ENCODE assay signal across 9 cellular contexts in genomic region chr7:34991938-34992840, GRCh38. TPM values are rescaled to one million over a fixed set of nuclear protein-coding genes. Genes with fewer than 3 reads are reported as not detected.
DNase-seq lines count a peak whose midpoint lies in the region; ATAC-seq and TF ChIP-seq lines count a peak whose summit lies in the region.
"Had no signal": no experiment of that assay in that cellular context is flagged by ENCODE, and none has a peak within 500 bp of the region (broad histone marks: within the 10 kb centered on the region; RNA-seq: fewer than 3 reads in every experiment).

No MANE protein-coding gene starts in this region.

- peaks cover 3% of the 10 kb centered on the region for H3K4me1 ChIP-seq in foreskin keratinocyte
- H3K4me1 ChIP-seq: thyroid gland had no signal

- H3K9me3 Mint-ChIP-seq in stimulated activated naive CD8-positive, alpha-beta T cell treated with anti-CD3 and anti-CD28 coated beads, Interleukin-15, Interleukin-2, amounts not matched to agents 100 ng/mL and 50 ng/mL, for 24 hours = no peaks in the 10 kb centered on the region

- H3K27me3 ChIP-seq in foreskin keratinocyte = no peaks in the 10 kb centered on the region
- H3K27me3 ChIP-seq: thyroid gland had no signal

- H3K4me1 Mint-ChIP-seq in stimulated activated naive CD8-positive, alpha-beta T cell treated with anti-CD3 and anti-CD28 coated beads, Interleukin-15, Interleukin-2, amounts not matched to agents 100 ng/mL and 50 ng/mL, for 24 hours (ENCODE audit: low read depth) = peaks cover 25% of the 10 kb centered on the region

- DNase-seq in activated gamma-delta T cell treated with Interleukin-2 at 50 U/mL for 16 hours (peak; percentile 4), activated gamma-delta T cell (lab: John Stamatoyannopoulos, UW) (no peak), foreskin keratinocyte (peak in 1 of 2 donors; percentile 42), cerebellar nuclear complex (lab: John Stamatoyannopoulos, UW) (no peak), RPMI8226 (no peak)

- peaks cover 3% of the 10 kb centered on the region for H3K36me3 Mint-ChIP-seq in stimulated activated naive CD8-positive, alpha-beta T cell treated with anti-CD3 and anti-CD28 coated beads, Interleukin-15, Interleukin-2, amounts not matched to agents 100 ng/mL and 50 ng/mL, for 24 hours (ENCODE audit: low read depth)

- H3K27ac ChIP-seq in foreskin keratinocyte = peak overlapping the region; percentile 45
- H3K27ac ChIP-seq: thyroid gland had no signal

- H3K27me3 Mint-ChIP-seq in stimulated activated naive CD8-positive, alpha-beta T cell treated with anti-CD3 and anti-CD28 coated beads, Interleukin-15, Interleukin-2, amounts not matched to agents 100 ng/mL and 50 ng/mL, for 24 hours = no peaks in the 10 kb centered on the region

- peak overlapping the region; percentile 70 for H3K27ac Mint-ChIP-seq in stimulated activated naive CD8-positive, alpha-beta T cell treated with anti-CD3 and anti-CD28 coated beads, Interleukin-15, Interleukin-2, amounts not matched to agents 100 ng/mL and 50 ng/mL, for 24 hours

- no peak for TF ChIP-seq CTCF in foreskin keratinocyte (conservative IDR thresholded peaks at IDR 0.05)

- ATAC-seq in HG03159 (IDR thresholded peaks at IDR 0.05; ENCODE audit: unreplicated experiment) = peak; percentile 79
- ATAC-seq in activated CD4-positive, CD25-positive, alpha-beta regulatory T cell treated with anti-CD3 and anti-CD28 coated beads, Interleukin-2, amount 50 U/mL, for 24 hours = peak; percentile 95 to 96
- peak; percentile 85 for ATAC-seq in foreskin keratinocyte

- no peak overlapping the region for H3K4me3 Mint-ChIP-seq in stimulated activated naive CD8-positive, alpha-beta T cell treated with anti-CD3 and anti-CD28 coated beads, Interleukin-15, Interleukin-2, amounts not matched to agents 100 ng/mL and 50 ng/mL, for 24 hours

RNA-seq across cellular contexts. Expression of gene DPY19L1, which starts 45.1 kb away (rescaled TPM):
- 20.1 and 22.4 TPM in 2 replicates for total RNA-seq in foreskin keratinocyte
- 6.8 and 8.2 TPM in 2 replicates for polyA plus RNA-seq in foreskin keratinocyte
